ENCODE assay signal across 29 cellular contexts in genomic region chrX:12159799-12160198, GRCh38. TPM values are rescaled to one million over a fixed set of nuclear protein-coding genes. Genes with fewer than 3 reads are reported as not detected.
"Had no signal": no experiment of that assay in that cellular context is flagged by ENCODE, and none has a peak within 500 bp of the region (broad histone marks: within the 10 kb centered on the region; RNA-seq: fewer than 3 reads in every experiment).

No MANE protein-coding gene starts in this region.

- H3K4me1 Mint-ChIP-seq: naive thymus-derived CD4-positive, alpha-beta T cell; nephron; neural progenitor cell; stimulated activated naive CD8-positive, alpha-beta T cell treated with anti-CD3 and anti-CD28 coated beads, Interleukin-15, amount 100 ng/mL, for 72 hours had no signal

- ATAC-seq: left lobe of liver; naive thymus-derived CD4-positive, alpha-beta T cell; sciatic nerve; stimulated activated naive CD8-positive, alpha-beta T cell treated with anti-CD3 and anti-CD28 coated beads, Interleukin-15, amount 100 ng/mL, for 72 hours; upper lobe of right lung had no signal

- H3K4me1 ChIP-seq: esophagus muscularis mucosa, neural progenitor cell, prostate gland, right atrium auricular region, suprapubic skin, transverse colon, upper lobe of right lung, uterus had no signal

- H3K9me3 Mint-ChIP-seq: neural progenitor cell; stimulated activated naive CD8-positive, alpha-beta T cell treated with anti-CD3 and anti-CD28 coated beads, Interleukin-15, amount 100 ng/mL, for 72 hours had no signal

- H3K4me3 ChIP-seq: coronary artery, esophagus muscularis mucosa, lung, neural progenitor cell, prostate gland, right atrium auricular region, smooth muscle cell, suprapubic skin, transverse colon, upper lobe of right lung, uterus had no signal

- H3K4me2 ChIP-seq: neural progenitor cell, smooth muscle cell had no signal

- H3K4me3 Mint-ChIP-seq: naive thymus-derived CD4-positive, alpha-beta T cell; nephron; neural progenitor cell; stimulated activated naive CD8-positive, alpha-beta T cell treated with anti-CD3 and anti-CD28 coated beads, Interleukin-15, amount 100 ng/mL, for 72 hours had no signal

- FAIRE-seq: endothelial cell of umbilical vein, frontal cortex, kidney had no signal

- H3K27me3 Mint-ChIP-seq: naive thymus-derived CD4-positive, alpha-beta T cell; stimulated activated naive CD8-positive, alpha-beta T cell treated with anti-CD3 and anti-CD28 coated beads, Interleukin-15, amount 100 ng/mL, for 72 hours had no signal

- H3K9ac ChIP-seq: neural progenitor cell had no signal

- DNase-seq: dermis blood vessel endothelial cell; effector memory CD4-positive, alpha-beta T cell; head of caudate nucleus; kidney; mesenchymal stem cell; midbrain; naive thymus-derived CD4-positive, alpha-beta T cell; stimulated activated CD4-positive, alpha-beta T cell treated with anti-CD3 and anti-CD28 coated beads, Interleukin-12 subunit alpha, Interleukin-12 subunit beta, amount 100 ng/mL, for 4 hours; stimulated activated CD4-positive, alpha-beta T cell treated with anti-CD3 and anti-CD28 coated beads, Interleukin-1b, Interleukin-23, amount 100 ng/mL, for 48 hours; stimulated activated CD4-positive, alpha-beta T cell treated with anti-CD3 and anti-CD28 coated beads, Interleukin-4, amount 100 ng/mL, for 1 hour; stimulated activated CD8-positive, alpha-beta memory T cell treated with anti-CD3 and anti-CD28 coated beads, Interleukin-4, amount 100 ng/mL, for 48 hours; stimulated activated naive CD4-positive, alpha-beta T cell; stimulated activated naive CD8-positive, alpha-beta T cell treated with anti-CD3 and anti-CD28 coated beads, Interleukin-15, amount 100 ng/mL, for 72 hours; transverse colon; upper lobe of right lung; uterus had no signal

- H3K9me3 ChIP-seq: esophagus muscularis mucosa, prostate gland, right atrium auricular region, suprapubic skin, transverse colon, upper lobe of right lung, uterus had no signal

- H3K27ac Mint-ChIP-seq: naive thymus-derived CD4-positive, alpha-beta T cell; nephron; neural progenitor cell had no signal

- H3K36me3 ChIP-seq: esophagus muscularis mucosa, neural progenitor cell, prostate gland, right atrium auricular region, suprapubic skin, transverse colon, upper lobe of right lung, uterus had no signal

- H3K27me3 ChIP-seq: esophagus muscularis mucosa, neural progenitor cell, right atrium auricular region, suprapubic skin, transverse colon, upper lobe of right lung, uterus had no signal

- H3K27ac ChIP-seq: coronary artery, esophagus muscularis mucosa, neural progenitor cell, prostate gland, right atrium auricular region, suprapubic skin, transverse colon, upper lobe of right lung, uterus had no signal

- H3K36me3 Mint-ChIP-seq: naive thymus-derived CD4-positive, alpha-beta T cell; neural progenitor cell had no signal

- H2AFZ ChIP-seq: neural progenitor cell had no signal

RNA-seq across cellular contexts. Expression of gene FRMPD4, which starts 21.5 kb away (rescaled TPM):
- total RNA-seq: dermis blood vessel endothelial cell; endothelial cell of umbilical vein; kidney; left lobe of liver; naive thymus-derived CD4-positive, alpha-beta T cell had no signal
- polyA plus RNA-seq: endothelial cell of umbilical vein; naive thymus-derived CD4-positive, alpha-beta T cell; smooth muscle cell had no signal
